In the genomic region with DNA sequence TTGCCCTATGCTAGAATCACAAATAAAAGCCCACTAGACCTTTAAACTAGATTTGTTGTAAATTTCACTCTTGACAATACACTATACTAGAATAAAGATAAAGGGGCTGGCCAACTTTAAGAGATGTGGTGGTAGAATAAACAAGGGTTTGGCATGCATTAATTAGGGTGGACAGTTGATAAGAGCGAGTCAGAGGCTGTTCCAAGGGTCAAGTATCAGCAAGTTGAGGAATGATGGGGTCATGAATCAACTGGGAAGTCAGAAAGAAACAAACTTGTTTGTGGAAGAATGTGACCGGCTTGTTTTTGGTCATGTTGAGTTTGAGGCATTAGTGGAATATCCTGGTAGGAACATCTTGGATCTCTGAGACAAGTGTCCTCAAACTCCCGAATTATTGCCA, we compare ENCODE assay signal across 32 cellular contexts.
"Had no signal": no experiment of that assay in that cellular context is flagged by ENCODE, and none has a peak within 500 bp of the region (broad histone marks: within the 10 kb centered on the region; RNA-seq: fewer than 3 reads in every experiment).

No MANE protein-coding gene starts in this region.

- DNase-seq: dorsolateral prefrontal cortex; effector CD4-positive, alpha-beta T cell; glutamatergic neuron; heart right ventricle; hypothalamus; immature natural killer cell; islet precursor cell; kidney glomerular epithelial cell; left ventricle myocardium superior; mesenchymal stem cell; mucosa of descending colon; naive B cell; right cardiac atrium; sigmoid colon; spleen; stimulated activated CD4-positive, alpha-beta T cell treated with anti-CD3 and anti-CD28 coated beads, Interleukin-4, amount 100 ng/mL, for 4 hours; stimulated activated naive CD8-positive, alpha-beta T cell treated with anti-CD3 and anti-CD28 coated beads, Interleukin-15, Interleukin-2, amounts not matched to agents 100 U/mL and 50 U/mL, for 24 hours; substantia nigra; testis; tibial artery had no signal

- H3K9me3 ChIP-seq: esophagus muscularis mucosa, gastroesophageal sphincter, heart right ventricle, mucosa of descending colon, prostate gland, sigmoid colon, spleen, testis, tibial artery had no signal

- H3K27me3 ChIP-seq: esophagus muscularis mucosa, foreskin keratinocyte, gastroesophageal sphincter, sigmoid colon, testis, tibial artery had no signal

- H3K9ac ChIP-seq: neural progenitor cell, parathyroid adenoma had no signal

- ATAC-seq: foreskin keratinocyte; gastroesophageal sphincter; heart right ventricle; left ventricle myocardium superior; mucosa of descending colon; natural killer cell treated with Interleukin-12 subunit alpha and Interleukin-12 subunit beta and Interleukin-15 and Interleukin-18, amount 100 ng/mL, for 72 hours; right cardiac atrium; stimulated activated memory B cell treated with anti-CD40 and anti-IgM and Interleukin-4, amounts not matched to agents 10 μg/mL and 1 μg/mL and 100 μg/mL, for 72 hours; stimulated activated naive CD8-positive, alpha-beta T cell treated with anti-CD3 and anti-CD28 coated beads, Interleukin-15, Interleukin-2, amounts not matched to agents 100 U/mL and 50 U/mL, for 24 hours had no signal

- H3K79me2 ChIP-seq: parathyroid adenoma had no signal

- H3K36me3 ChIP-seq: esophagus muscularis mucosa, gastroesophageal sphincter, heart right ventricle, neural progenitor cell, prostate gland, sigmoid colon, spleen, tibial artery had no signal

- H3K4me1 ChIP-seq: parathyroid adenoma, testis had no signal

- FAIRE-seq: colon had no signal

- H3K27ac ChIP-seq: dorsolateral prefrontal cortex, epithelial cell of prostate, esophagus muscularis mucosa, foreskin keratinocyte, gastroesophageal sphincter, heart right ventricle, neural progenitor cell, parathyroid adenoma, prostate gland, sigmoid colon, skin epidermis, spleen, testis, tibial artery had no signal

- H3K4me2 ChIP-seq: neural progenitor cell had no signal

- H3K4me3 ChIP-seq: dorsolateral prefrontal cortex, esophagus muscularis mucosa, gastroesophageal sphincter, heart right ventricle, lung, mucosa of descending colon, neural progenitor cell, prostate gland, sigmoid colon, skin epidermis, spleen, testis, tibial artery had no signal

- H2AFZ ChIP-seq: neural progenitor cell, parathyroid adenoma had no signal
